23 cellular contexts compared by ENCODE assay signal in genomic region chr22:27515091-27515523, GRCh38.
A peak's percentile ranks its signal among the peaks of the same experiment; 100 is the strongest.
DNase-seq lines count a peak whose midpoint lies in the region; ATAC-seq and TF ChIP-seq lines count a peak whose summit lies in the region.
"Had no signal": no experiment of that assay in that cellular context is flagged by ENCODE, and none has a peak within 500 bp of the region (broad histone marks: within the 10 kb centered on the region; RNA-seq: fewer than 3 reads in every experiment).

No MANE protein-coding gene starts in this region.

- peaks cover 6% of the 10 kb centered on the region for H3K27me3 Mint-ChIP-seq in nephron (ENCODE audit: low read depth)
- H3K27me3 Mint-ChIP-seq: activated CD4-positive, alpha-beta T cell treated with anti-CD3 and anti-CD28 coated beads, Interleukin-2, amount 10 ng/mL, durations not matched to agents 7 days and 5 days; activated CD8-positive, alpha-beta memory T cell treated with anti-CD3 and anti-CD28 coated beads, Interleukin-2, amount 10 ng/mL, durations not matched to agents 7 days and 5 days; stimulated activated memory B cell treated with anti-CD40 and anti-IgM and Interleukin-4, amounts not matched to agents 10 μg/mL and 1 μg/mL and 100 μg/mL, for 72 hours had no signal

- H3K27me3 ChIP-seq in ascending aorta (no peaks in the 10 kb centered on the region), tibial artery (no peaks in the 10 kb centered on the region)
- H3K27me3 ChIP-seq: neural progenitor cell had no signal

- peaks cover 6 to 35% of the 10 kb centered on the region in 2 donors for H3K4me1 ChIP-seq in ascending aorta
- H3K4me1 ChIP-seq in tibial artery, result peaks cover 0 to 61% (median 29%) of the 10 kb centered on the region in 4 donors

- DNase-seq in ascending aorta (ENCODE audit: low spot score in 2 of 2), result peak in 1 of 2 donors; percentile 78
- DNase-seq in fibroblast of peridontal ligament (ENCODE audit: extremely low read depth), result peak; percentile 30
- DNase-seq in tibial artery, result peak; percentile 55 to 85
- no peak for DNase-seq in NCI-H1105 (lab: John Stamatoyannopoulos, UW)
- DNase-seq: activated CD4-positive, alpha-beta T cell treated with anti-CD3 and anti-CD28 coated beads, Interleukin-2, amount 10 ng/mL, durations not matched to agents 7 days and 5 days; activated CD8-positive, alpha-beta memory T cell treated with anti-CD3 and anti-CD28 coated beads, Interleukin-2, amount 10 ng/mL, durations not matched to agents 7 days and 5 days; Calu3; effector memory CD8-positive, alpha-beta T cell; H7; KBM-7; NCI-H1436 treated with DMSO at 0.1 percent for 48 hours; NCI-H524; small intestine; T-helper 17 cell had no signal

- peaks cover 2% of the 10 kb centered on the region for H3K9me3 Mint-ChIP-seq in nephron
- H3K9me3 Mint-ChIP-seq: activated CD4-positive, alpha-beta T cell treated with anti-CD3 and anti-CD28 coated beads, Interleukin-2, amount 10 ng/mL, durations not matched to agents 7 days and 5 days; activated naive CD4-positive, alpha-beta T cell treated with anti-CD3 and anti-CD28 coated beads, Interleukin-2, amount 50 U/mL, for 24 hours; effector memory CD8-positive, alpha-beta T cell; neural progenitor cell; stimulated activated memory B cell treated with anti-CD40 and anti-IgM and Interleukin-4, amounts not matched to agents 10 μg/mL and 1 μg/mL and 100 μg/mL, for 72 hours had no signal

- no peak overlapping the region for H3K4me3 Mint-ChIP-seq in nephron
- H3K4me3 Mint-ChIP-seq: activated CD4-positive, alpha-beta T cell treated with anti-CD3 and anti-CD28 coated beads, Interleukin-2, amount 10 ng/mL, durations not matched to agents 7 days and 5 days; activated CD8-positive, alpha-beta memory T cell treated with anti-CD3 and anti-CD28 coated beads, Interleukin-2, amount 10 ng/mL, durations not matched to agents 7 days and 5 days; activated naive CD4-positive, alpha-beta T cell treated with anti-CD3 and anti-CD28 coated beads, Interleukin-2, amount 50 U/mL, for 24 hours; effector memory CD8-positive, alpha-beta T cell; neural progenitor cell; stimulated activated memory B cell treated with anti-CD40 and anti-IgM and Interleukin-4, amounts not matched to agents 10 μg/mL and 1 μg/mL and 100 μg/mL, for 72 hours; T-helper 17 cell had no signal

- no peak for TF ChIP-seq CTCF in ascending aorta (IDR thresholded peaks at IDR 0.05)
- TF ChIP-seq CTCF in nephron (IDR thresholded peaks at IDR 0.05; ENCODE audit: unreplicated experiment in 3 of 3), result no peak
- TF ChIP-seq CTCF in tibial artery (IDR thresholded peaks at IDR 0.05), result no peak

- no peaks in the 10 kb centered on the region for H3K9me3 ChIP-seq in ascending aorta
- no peaks in the 10 kb centered on the region for H3K9me3 ChIP-seq in tibial artery

- peaks cover 79% of the 10 kb centered on the region for H3K4me1 Mint-ChIP-seq in nephron
- H3K4me1 Mint-ChIP-seq: activated CD4-positive, alpha-beta T cell treated with anti-CD3 and anti-CD28 coated beads, Interleukin-2, amount 10 ng/mL, durations not matched to agents 7 days and 5 days; activated CD8-positive, alpha-beta memory T cell treated with anti-CD3 and anti-CD28 coated beads, Interleukin-2, amount 10 ng/mL, durations not matched to agents 7 days and 5 days; activated naive CD4-positive, alpha-beta T cell treated with anti-CD3 and anti-CD28 coated beads, Interleukin-2, amount 50 U/mL, for 24 hours; stimulated activated memory B cell treated with anti-CD40 and anti-IgM and Interleukin-4, amounts not matched to agents 10 μg/mL and 1 μg/mL and 100 μg/mL, for 72 hours; T-helper 17 cell had no signal

- no peaks in the 10 kb centered on the region for H3K36me3 ChIP-seq in ascending aorta
- no peaks in the 10 kb centered on the region for H3K36me3 ChIP-seq in tibial artery
- H3K36me3 ChIP-seq: neural progenitor cell had no signal

- H3K4me3 ChIP-seq in ascending aorta (no peak overlapping the region), tibial artery (no peak overlapping the region)
- H3K4me3 ChIP-seq: neural progenitor cell, SK-N-MC had no signal

- ATAC-seq in GM21723 (IDR thresholded peaks at IDR 0.05; ENCODE audit: unreplicated experiment), result no peak
- ATAC-seq in GM21529 (IDR thresholded peaks at IDR 0.05; ENCODE audit: unreplicated experiment), result no peak
- ATAC-seq: activated CD8-positive, alpha-beta memory T cell treated with anti-CD3 and anti-CD28 coated beads, Interleukin-2, amount 10 ng/mL, durations not matched to agents 7 days and 5 days; effector memory CD8-positive, alpha-beta T cell; stimulated activated memory B cell treated with anti-CD40 and anti-IgM and Interleukin-4, amounts not matched to agents 10 μg/mL and 1 μg/mL and 100 μg/mL, for 72 hours; T-helper 17 cell had no signal

- intact Hi-C loops in ascending aorta (cut with DNase I) (loop anchor here (10.0 kb wide), 2 partner anchors 410 to 630 kb away; no protein-coding TSS in a partner anchor), tibial artery (cut with DNase I; ENCODE audit: low total_unique reads) (loop anchor here (10.0 kb wide), 1 partner anchor 290 kb away; the partner anchor contains the start of gene MN1)

- no peaks in the 10 kb centered on the region for H3K36me3 Mint-ChIP-seq in nephron (ENCODE audit: low read depth)
- H3K36me3 Mint-ChIP-seq: activated CD8-positive, alpha-beta memory T cell treated with anti-CD3 and anti-CD28 coated beads, Interleukin-2, amount 10 ng/mL, durations not matched to agents 7 days and 5 days; activated naive CD4-positive, alpha-beta T cell treated with anti-CD3 and anti-CD28 coated beads, Interleukin-2, amount 50 U/mL, for 24 hours; neural progenitor cell; stimulated activated memory B cell treated with anti-CD40 and anti-IgM and Interleukin-4, amounts not matched to agents 10 μg/mL and 1 μg/mL and 100 μg/mL, for 72 hours had no signal

- H3K27ac Mint-ChIP-seq in nephron, result peak overlapping the region; percentile 88 to 98 (median 98)
- H3K27ac Mint-ChIP-seq: activated CD4-positive, alpha-beta T cell treated with anti-CD3 and anti-CD28 coated beads, Interleukin-2, amount 10 ng/mL, durations not matched to agents 7 days and 5 days; activated CD8-positive, alpha-beta memory T cell treated with anti-CD3 and anti-CD28 coated beads, Interleukin-2, amount 10 ng/mL, durations not matched to agents 7 days and 5 days; activated naive CD4-positive, alpha-beta T cell treated with anti-CD3 and anti-CD28 coated beads, Interleukin-2, amount 50 U/mL, for 24 hours; effector memory CD8-positive, alpha-beta T cell; progenitor cell of endocrine pancreas; stimulated activated memory B cell treated with anti-CD40 and anti-IgM and Interleukin-4, amounts not matched to agents 10 μg/mL and 1 μg/mL and 100 μg/mL, for 72 hours; T-helper 17 cell had no signal

- peak overlapping the region; percentile 57 to 76 for H3K27ac ChIP-seq in ascending aorta
- peak overlapping the region; percentile 43 to 69 for H3K27ac ChIP-seq in tibial artery
- H3K27ac ChIP-seq: C4-2B, neural progenitor cell, SK-N-MC had no signal
